ENCODE assay signal across 8 cellular contexts in the genomic region with DNA sequence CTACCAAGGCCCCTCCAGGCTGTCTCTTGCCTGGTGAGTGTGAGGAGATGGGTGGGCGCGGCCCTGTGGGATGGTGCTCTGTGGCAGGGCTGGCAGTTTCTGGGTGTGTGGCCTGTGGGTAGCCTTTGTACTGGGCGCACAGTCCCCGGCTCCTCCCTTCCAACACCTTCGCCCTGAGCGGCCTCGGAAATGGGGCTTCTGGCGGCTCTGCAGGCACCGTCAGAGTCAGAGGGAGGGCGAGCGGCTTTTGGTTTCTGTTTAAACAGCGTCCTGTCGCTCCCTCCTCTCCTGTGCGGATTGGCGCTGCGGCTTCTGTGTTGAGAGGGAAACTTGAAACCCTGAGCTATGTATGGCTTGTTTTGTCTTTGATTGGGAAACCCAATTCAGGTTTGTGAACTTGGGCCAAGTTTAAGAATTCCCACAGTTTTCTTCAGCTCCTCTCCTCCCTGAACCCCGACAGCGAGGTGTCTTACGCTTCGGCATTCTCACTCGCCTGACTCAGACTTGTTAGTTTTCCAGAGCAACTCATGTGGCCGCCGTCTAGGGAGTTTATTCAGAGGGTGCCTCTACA. TPM values are rescaled to one million over a fixed set of nuclear protein-coding genes. Genes with fewer than 3 reads are reported as not detected.
DNase-seq lines count a peak whose midpoint lies in the region; ATAC-seq and TF ChIP-seq lines count a peak whose summit lies in the region.

No MANE protein-coding gene starts in this region.

- H2AFZ ChIP-seq in smooth muscle cell (ENCODE audit: low read depth), result no peak overlapping the region

- H3K27me3 ChIP-seq in smooth muscle cell (ENCODE audit: low read depth), result no peaks in the 10 kb centered on the region

- no peak overlapping the region for H3K4me3 ChIP-seq in smooth muscle cell

- no peak overlapping the region for H3K4me2 ChIP-seq in smooth muscle cell

- peak overlapping the region; percentile 83 to 94 (median 90) for H3K4me3 Mint-ChIP-seq in immature natural killer cell

- no peaks in the 10 kb centered on the region for H3K9me3 ChIP-seq in smooth muscle cell (replicated peaks; ENCODE audit: low read depth)

- no peak overlapping the region for H3K27ac ChIP-seq in smooth muscle cell (ENCODE audit: low read depth)

- H3K4me1 Mint-ChIP-seq in immature natural killer cell, result peaks cover 29 to 47% of the 10 kb centered on the region in 2 donors

- H3K4me1 ChIP-seq in smooth muscle cell (ENCODE audit: low read depth), result no peaks in the 10 kb centered on the region

- no peaks in the 10 kb centered on the region for H3K79me2 ChIP-seq in smooth muscle cell (ENCODE audit: low read depth)

- peak overlapping the region; percentile 92 to 97 (median 95) for H3K27ac Mint-ChIP-seq in immature natural killer cell

- no peaks in the 10 kb centered on the region for H3K9me3 Mint-ChIP-seq in immature natural killer cell

- no peak for TF ChIP-seq CTCF in smooth muscle cell (IDR thresholded peaks at IDR 0.05; ENCODE audit: borderline replicate concordance, insufficient read depth, poor library complexity, severe bottlenecking)

- peaks cover 0 to 22% (median 0%) of the 10 kb centered on the region in 3 donors for H3K27me3 Mint-ChIP-seq in immature natural killer cell (ENCODE audit: low read depth in 3 of 3)

- DNase-seq in NCI-H187 treated with DMSO at 0.1 percent for 48 hours (lab: John Stamatoyannopoulos, UW) (peak; percentile 78), activated gamma-delta T cell (lab: John Stamatoyannopoulos, UW) (peak; percentile 28), immature natural killer cell (peak; percentile 89 to 91 (median 90)), T1000 (lab: John Stamatoyannopoulos, UW) (no peak), smooth muscle cell (lab: John Stamatoyannopoulos, UW; ENCODE audit: unreplicated experiment) (no peak), GOT3 (lab: John Stamatoyannopoulos, UW) (no peak)
- peak; percentile 17 to 31 for DNase-seq in stimulated activated CD8-positive, alpha-beta memory T cell treated with anti-CD3 and anti-CD28 coated beads, Interleukin-2, amount 100 ng/mL, for 48 hours (ENCODE audit: low read depth in 2 of 2)

- no peaks in the 10 kb centered on the region for H3K36me3 ChIP-seq in smooth muscle cell (ENCODE audit: low read depth)

- no peak for ATAC-seq in HG02870 (IDR thresholded peaks at IDR 0.05; ENCODE audit: unreplicated experiment)

- H3K36me3 Mint-ChIP-seq in immature natural killer cell, result peaks cover 0 to 8% (median 0%) of the 10 kb centered on the region in 3 donors

- no peaks in the 10 kb centered on the region for H4K20me1 ChIP-seq in smooth muscle cell (ENCODE audit: low read depth)

- H3K9ac ChIP-seq in smooth muscle cell (ENCODE audit: low read depth), result no peak overlapping the region

- no peaks in the 10 kb centered on the region for H3F3A ChIP-seq in smooth muscle cell (ENCODE audit: low read depth)

- 92% methylated on average over 23 of the region's 23 CpGs for WGBS in smooth muscle cell (ENCODE audit: low lambda C conversion rate)

RNA-seq across cellular contexts. Expression of gene ZNF750, which starts 8.3 kb away (rescaled TPM):
- polyA plus RNA-seq in immature natural killer cell (under 1 TPM in 1 of 3 donors, not detected in 2; 0.11 TPM), smooth muscle cell (0.93 and 3.2 TPM in 2 replicates)
- 4.5 and 7.1 TPM in 2 replicates for total RNA-seq in smooth muscle cell

Comparison
In these comparisons a context has a peak if more than half of its experiments do, and no peak if none do; other contexts are left out.
1. DNase-seq: peak in NCI-H187 treated with DMSO at 0.1 percent for 48 hours (single experiment), activated gamma-delta T cell (single experiment), immature natural killer cell (3 of 3) and stimulated activated CD8-positive, alpha-beta memory T cell treated with anti-CD3 and anti-CD28 coated beads, Interleukin-2, amount 100 ng/mL, for 48 hours (2 of 2); none in T1000 (single experiment), smooth muscle cell (single experiment) and GOT3 (single experiment).